12 cellular contexts compared by ENCODE assay signal in the genomic region with DNA sequence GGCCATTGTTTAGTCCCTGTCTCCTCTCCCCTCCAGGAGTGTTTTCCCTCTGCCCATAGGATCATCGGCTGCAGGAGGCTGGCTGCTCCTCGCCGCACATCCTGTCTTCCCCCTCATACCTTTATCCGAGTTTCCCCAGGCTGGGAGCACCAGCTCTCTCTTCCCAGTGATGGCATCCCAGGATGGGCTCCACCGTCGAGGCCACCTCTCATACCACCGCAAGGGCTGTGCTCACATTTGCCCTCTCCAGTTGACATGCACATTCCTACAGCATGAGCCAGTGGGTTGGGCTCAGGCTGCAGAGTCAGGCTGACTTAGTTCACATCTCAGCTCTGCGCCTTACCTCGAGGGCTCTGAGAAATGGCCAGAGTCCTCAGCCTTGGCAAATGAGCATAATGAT. TPM values are rescaled to one million over a fixed set of nuclear protein-coding genes. Genes with fewer than 3 reads are reported as not detected.
DNase-seq lines count a peak whose midpoint lies in the region; ATAC-seq, FAIRE-seq and TF ChIP-seq lines count a peak whose summit lies in the region.
"Had no signal": no experiment of that assay in that cellular context is flagged by ENCODE, and none has a peak within 500 bp of the region (broad histone marks: within the 10 kb centered on the region; RNA-seq: fewer than 3 reads in every experiment).

No MANE protein-coding gene starts in this region.

- TF ChIP-seq POLR2A in HepG2 (IDR thresholded peaks at IDR 0.05; ENCODE audit: insufficient read depth in 1 of 2, low read depth in 2 of 2, low read length in 2 of 2) (no peak), right lobe of liver (IDR thresholded peaks at IDR 0.05) (no peak)

- H3K27ac ChIP-seq in HepG2 (ENCODE audit: extremely low read length, insufficient read depth, low read length) = no peak overlapping the region
- H3K27ac ChIP-seq in right lobe of liver = no peak overlapping the region
- H3K27ac ChIP-seq in hepatocyte = no peak overlapping the region
- H3K27ac ChIP-seq: tibial artery had no signal

- H3K9me3 ChIP-seq in HepG2 (ENCODE audit: low read length) (no peaks in the 10 kb centered on the region), right lobe of liver (no peaks in the 10 kb centered on the region), hepatocyte (ENCODE audit: low read depth) (no peaks in the 10 kb centered on the region)
- H3K9me3 ChIP-seq: tibial artery had no signal

- H2AFZ ChIP-seq in HepG2 (ENCODE audit: low read length) (no peak overlapping the region), hepatocyte (no peak overlapping the region)

- BruUV-seq in HepG2 (replicated peaks; lab: Mats Ljungman, UMichigan) = no TSS peak

- intact Hi-C loops in HepG2 (cut with micrococcal nuclease; ENCODE audit: unreplicated experiment) (no loop called here), right lobe of liver (cut with DNase I) (loop anchor here in 1 of 2 donors (5.0 kb wide), 1 partner anchor 160 kb away; no protein-coding TSS in a partner anchor)

- H3K36me3 ChIP-seq in HepG2 (replicated peaks in 1 of 2; ENCODE audit: control insufficient read depth in 1 of 2, insufficient read depth in 2 of 2, low read length in 2 of 2) (no peaks in the 10 kb centered on the region; a peak in 3 of 5 replicates), right lobe of liver (peaks cover 0 to 2% (median 0%) of the 10 kb centered on the region in 4 donors), hepatocyte (replicated peaks; ENCODE audit: insufficient read depth, low read depth) (no peaks in the 10 kb centered on the region)
- H3K36me3 ChIP-seq: tibial artery had no signal

- 98% methylated on average over 9 of the region's 9 CpGs for WGBS in HepG2 (ENCODE audit: low lambda C conversion rate)
- 93% methylated on average over 3 of the region's 9 CpGs for WGBS in right lobe of liver (ENCODE audit: insufficient coverage, low coverage, low lambda C conversion rate, missing lambda C conversion rate)
- WGBS in hepatocyte (ENCODE audit: low lambda C conversion rate, missing lambda C conversion rate) = 64% methylated on average over 9 of the region's 9 CpGs

- in situ Hi-C loops in HepG2 (cut with HindIII; ENCODE audit: extremely low pct_ligation_motif_present, low pct_unique_long_range_greater_than_20kb) = loop anchor here (10.0 kb wide), 1 partner anchor 273 kb away; no protein-coding TSS in a partner anchor

- H3K79me2 ChIP-seq in HepG2 (ENCODE audit: insufficient read depth, low read length) (no peaks in the 10 kb centered on the region), hepatocyte (no peaks in the 10 kb centered on the region)

- CTCF ChIA-PET in HepG2 (lab: Yijun Ruan, JAX; ENCODE audit: low intra/inter-chr PET ratio, low total read pairs) = no interaction called here

- no peak for DNase-seq in HepG2 (ENCODE audit: low spot score)
- no peak for DNase-seq in right lobe of liver
- peak; percentile 37 for DNase-seq in T1000 (lab: John Stamatoyannopoulos, UW)
- DNase-seq in hepatocyte (ENCODE audit: low spot score) = peak; percentile 62
- no peak for DNase-seq in NCI-H524 (lab: John Stamatoyannopoulos, UW)
- no peak for DNase-seq in DMS114 treated with DMSO at 0.1 percent for 48 hours (lab: John Stamatoyannopoulos, UW; ENCODE audit: unreplicated experiment)
- DNase-seq: caudate nucleus; stimulated activated CD4-positive, alpha-beta T cell treated with anti-CD3 and anti-CD28 coated beads, Interleukin-15, amount 100 ng/mL, for 24 hours; tibial artery had no signal

- TF ChIP-seq CTCF in HepG2 (CRISPR knock-in tag; IDR thresholded peaks at IDR 0.05) (no peak), right lobe of liver (IDR thresholded peaks at IDR 0.05) (no peak), hepatocyte (IDR thresholded peaks at IDR 0.05; ENCODE audit: poor library complexity) (no peak)

- no peak overlapping the region for H3K9ac ChIP-seq in HepG2 (ENCODE audit: insufficient read depth, low read depth, low read length)

- H3K4me3 ChIP-seq in HepG2 (replicated peaks in 1 of 3; ENCODE audit: insufficient read depth in 1 of 3, low read depth in 2 of 3, low read length in 3 of 3) (no peak overlapping the region), right lobe of liver (no peak overlapping the region), hepatocyte (no peak overlapping the region)
- H3K4me3 ChIP-seq: tibial artery had no signal

- no peaks in the 10 kb centered on the region for H3K9me2 ChIP-seq in hepatocyte (replicated peaks; ENCODE audit: insufficient read depth)

- H4K20me1 ChIP-seq in HepG2 (ENCODE audit: insufficient read depth, low read length) (no peaks in the 10 kb centered on the region; the same call in 1 of the 2 replicates), hepatocyte (ENCODE audit: insufficient read depth, poor library complexity, severe bottlenecking) (no peaks in the 10 kb centered on the region)

- TF ChIP-seq EP300 in HepG2 (IDR thresholded peaks at IDR 0.05; ENCODE audit: low read depth in 2 of 2, low read length in 2 of 2) (no peak), HepG2 (CRISPR knock-in tag; IDR thresholded peaks at IDR 0.05; ENCODE audit: borderline replicate concordance) (no peak)

- TF ChIP-seq RAD21 in HepG2 (CRISPR knock-in tag; IDR thresholded peaks at IDR 0.05) = no peak

- FAIRE-seq in HepG2 (lab: Jason Lieb, UNC) = no peak

- H3K27me3 ChIP-seq in HepG2 (ENCODE audit: control insufficient read depth in 1 of 2, insufficient read depth in 2 of 2, low read length in 2 of 2) = no peaks in the 10 kb centered on the region
- no peaks in the 10 kb centered on the region for H3K27me3 ChIP-seq in right lobe of liver
- no peaks in the 10 kb centered on the region for H3K27me3 ChIP-seq in hepatocyte

- ATAC-seq in HepG2 (no peak), right lobe of liver (no peak), GM21723 (IDR thresholded peaks at IDR 0.05; ENCODE audit: unreplicated experiment) (no peak), HG03108 (IDR thresholded peaks at IDR 0.05; ENCODE audit: unreplicated experiment) (no peak)
- ATAC-seq: activated CD4-positive, CD25-positive, alpha-beta regulatory T cell treated with anti-CD3 and anti-CD28 coated beads, Interleukin-2, amount 50 U/mL, for 24 hours had no signal

- H3K4me2 ChIP-seq in HepG2 (ENCODE audit: low read depth, low read length) = no peak overlapping the region
- no peak overlapping the region for H3K4me2 ChIP-seq in hepatocyte

- POLR2A ChIA-PET in HepG2 (lab: Yijun Ruan, JAX) = no interaction called here

- H3K4me1 ChIP-seq in HepG2 (ENCODE audit: insufficient read depth, low read length) (peaks cover 30% of the 10 kb centered on the region), right lobe of liver (no peaks in the 10 kb centered on the region), hepatocyte (ENCODE audit: insufficient read depth) (peaks cover 6% of the 10 kb centered on the region)
- H3K4me1 ChIP-seq: tibial artery had no signal

RNA-seq across cellular contexts. Expression of a gene that starts 12.1 kb away (rescaled TPM):
- 5.1 and 12.4 TPM in 2 replicates for total RNA-seq in HepG2 (2016; rRNA removed; fragmentation: Illumina TruSeq; extraction: Trizol)
- total RNA-seq in HepG2 (2016; cell fraction: cytosol; rRNA removed; fragmentation: Illumina TruSeq; extraction: Trizol; ENCODE audit: low read depth) = 0.97 and 1.4 TPM in 2 replicates
- 4.2 and 12.6 TPM in 2 replicates for total RNA-seq in HepG2 (2016; cell fraction: insoluble cytoplasmic fraction; rRNA removed; fragmentation: Illumina TruSeq; extraction: Trizol)
- 0.62 and 1.8 TPM in 2 replicates for total RNA-seq in HepG2 (2016; cell fraction: membrane; rRNA removed; fragmentation: Illumina TruSeq; extraction: Trizol)
- total RNA-seq in HepG2 (2016; cell fraction: nucleus; rRNA removed; fragmentation: Illumina TruSeq; extraction: Trizol) = 12.0 and 12.7 TPM in 2 replicates
- 8.1 and 10.1 TPM in 2 replicates for polyA plus RNA-seq in HepG2 (2011; rRNA removed)
- 6.7 and 7.2 TPM in 2 replicates for polyA plus RNA-seq in HepG2 (2011; cell fraction: cytosol; rRNA removed)
- 18.6 and 25.4 TPM in 2 replicates for polyA plus RNA-seq in HepG2 (2011; cell fraction: nucleus; rRNA removed)
- 8.5 and 11.3 TPM in 2 replicates for polyA plus RNA-seq in HepG2 (2012)
- polyA plus RNA-seq in HepG2 (2016; cell fraction: cytosol; fragmentation: Illumina TruSeq; extraction: Trizol; ENCODE audit: low read depth) = 0.33 and 0.90 TPM in 2 replicates
- polyA plus RNA-seq in HepG2 (2016; cell fraction: insoluble cytoplasmic fraction; fragmentation: Illumina TruSeq; extraction: Trizol; ENCODE audit: low read depth) = 3.2 and 3.3 TPM in 2 replicates
- polyA plus RNA-seq in HepG2 (2016; cell fraction: membrane; fragmentation: Illumina TruSeq; extraction: Trizol; ENCODE audit: low read depth) = 0.48 and 0.57 TPM in 2 replicates
- 11.3 and 14.6 TPM in 2 replicates for polyA plus RNA-seq in HepG2 (2016; cell fraction: nucleus; fragmentation: Illumina TruSeq; extraction: Trizol; ENCODE audit: insufficient read depth, low read depth)
- 1.0 and 9.3 TPM in 2 replicates for polyA minus RNA-seq in HepG2 (2011; rRNA and poly(A)+ RNA removed; ENCODE audit: low replicate concordance)
- polyA minus RNA-seq in HepG2 (2011; cell fraction: cytosol; rRNA and poly(A)+ RNA removed) = 6.2 and 7.9 TPM in 2 replicates
- 9.5 and 15.7 TPM in 2 replicates for polyA minus RNA-seq in HepG2 (2011; cell fraction: nucleus; rRNA and poly(A)+ RNA removed)
- total RNA-seq in right lobe of liver = 10 to 100 TPM in 3 of 6 experiments, 1 to 10 TPM in 1, under 1 TPM in 2; 0.24 to 44.5 (median 20.1) TPM
- 27.7 and 27.9 TPM in 2 replicates for total RNA-seq in hepatocyte
- 19.5 and 23.6 TPM in 2 replicates for polyA plus RNA-seq in hepatocyte

RNA-seq across cellular contexts. Expression of a gene that starts 46.0 kb away (rescaled TPM):
- total RNA-seq in HepG2 (2016; rRNA removed; fragmentation: Illumina TruSeq; extraction: Trizol) (0.21 and 0.29 TPM in 2 replicates), right lobe of liver (10 to 100 TPM in 2 of 6 experiments, 1 to 10 TPM in 4; 4.2 to 28.0 (median 7.2) TPM), hepatocyte (24.3 and 31.1 TPM in 2 replicates)
- total RNA-seq in HepG2 (2016; cell fraction: cytosol; rRNA removed; fragmentation: Illumina TruSeq; extraction: Trizol; ENCODE audit: low read depth) = not detected in 2 replicates
- 0.13 and 0.32 TPM in 2 replicates for total RNA-seq in HepG2 (2016; cell fraction: insoluble cytoplasmic fraction; rRNA removed; fragmentation: Illumina TruSeq; extraction: Trizol)
- total RNA-seq in HepG2 (2016; cell fraction: membrane; rRNA removed; fragmentation: Illumina TruSeq; extraction: Trizol) = 0.09 and 0.14 TPM in 2 replicates
- 0.19 and 0.25 TPM in 2 replicates for total RNA-seq in HepG2 (2016; cell fraction: nucleus; rRNA removed; fragmentation: Illumina TruSeq; extraction: Trizol)
- polyA plus RNA-seq in HepG2 (2011; rRNA removed) (1.3 and 1.5 TPM in 2 replicates), hepatocyte (42.5 and 55.4 TPM in 2 replicates)
- polyA plus RNA-seq in HepG2 (2011; cell fraction: cytosol; rRNA removed) = 1.3 and 1.5 TPM in 2 replicates
- polyA plus RNA-seq in HepG2 (2011; cell fraction: nucleus; rRNA removed) = 1.1 TPM in 2 replicates
- polyA plus RNA-seq in HepG2 (2012) = 1.6 and 4.1 TPM in 2 replicates
- 0.05 and 0.09 TPM in 2 replicates for polyA plus RNA-seq in HepG2 (2016; cell fraction: cytosol; fragmentation: Illumina TruSeq; extraction: Trizol; ENCODE audit: low read depth)
- 0.26 and 0.28 TPM in 2 replicates for polyA plus RNA-seq in HepG2 (2016; cell fraction: insoluble cytoplasmic fraction; fragmentation: Illumina TruSeq; extraction: Trizol; ENCODE audit: low read depth)
- 0.09 TPM in 1 of 2 replicates, not detected in the other for polyA plus RNA-seq in HepG2 (2016; cell fraction: membrane; fragmentation: Illumina TruSeq; extraction: Trizol; ENCODE audit: low read depth)
- 0.16 and 0.31 TPM in 2 replicates for polyA plus RNA-seq in HepG2 (2016; cell fraction: nucleus; fragmentation: Illumina TruSeq; extraction: Trizol; ENCODE audit: insufficient read depth, low read depth)
- 3.6 and 8.9 TPM in 2 replicates for polyA minus RNA-seq in HepG2 (2011; rRNA and poly(A)+ RNA removed; ENCODE audit: low replicate concordance)
- 1.5 and 2.0 TPM in 2 replicates for polyA minus RNA-seq in HepG2 (2011; cell fraction: cytosol; rRNA and poly(A)+ RNA removed)
- 0.75 and 1.3 TPM in 2 replicates for polyA minus RNA-seq in HepG2 (2011; cell fraction: nucleus; rRNA and poly(A)+ RNA removed)

RNA-seq across cellular contexts. Expression of a gene that starts 52.2 kb away (rescaled TPM):
- total RNA-seq in HepG2 (2016; rRNA removed; fragmentation: Illumina TruSeq; extraction: Trizol) (45.7 and 57.0 TPM in 2 replicates), right lobe of liver (10 to 100 TPM; 18.4 to 28.5 (median 22.6) TPM), hepatocyte (25.2 and 27.6 TPM in 2 replicates)
- 16.3 and 16.4 TPM in 2 replicates for total RNA-seq in HepG2 (2016; cell fraction: cytosol; rRNA removed; fragmentation: Illumina TruSeq; extraction: Trizol; ENCODE audit: low read depth)
- total RNA-seq in HepG2 (2016; cell fraction: insoluble cytoplasmic fraction; rRNA removed; fragmentation: Illumina TruSeq; extraction: Trizol) = 48.3 and 53.5 TPM in 2 replicates
- total RNA-seq in HepG2 (2016; cell fraction: membrane; rRNA removed; fragmentation: Illumina TruSeq; extraction: Trizol) = 23.2 and 25.0 TPM in 2 replicates
- total RNA-seq in HepG2 (2016; cell fraction: nucleus; rRNA removed; fragmentation: Illumina TruSeq; extraction: Trizol) = 31.1 and 39.6 TPM in 2 replicates
- polyA plus RNA-seq in HepG2 (2011; rRNA removed) (21.7 and 28.8 TPM in 2 replicates), hepatocyte (25.9 and 27.9 TPM in 2 replicates)
- polyA plus RNA-seq in HepG2 (2011; cell fraction: cytosol; rRNA removed) = 15.2 and 21.5 TPM in 2 replicates
- 29.2 and 34.2 TPM in 2 replicates for polyA plus RNA-seq in HepG2 (2011; cell fraction: nucleus; rRNA removed)
- polyA plus RNA-seq in HepG2 (2012) = 19.4 and 21.4 TPM in 2 replicates
- 7.7 and 8.3 TPM in 2 replicates for polyA plus RNA-seq in HepG2 (2016; cell fraction: cytosol; fragmentation: Illumina TruSeq; extraction: Trizol; ENCODE audit: low read depth)
- 49.1 and 52.2 TPM in 2 replicates for polyA plus RNA-seq in HepG2 (2016; cell fraction: insoluble cytoplasmic fraction; fragmentation: Illumina TruSeq; extraction: Trizol; ENCODE audit: low read depth)
- 16.3 and 17.1 TPM in 2 replicates for polyA plus RNA-seq in HepG2 (2016; cell fraction: membrane; fragmentation: Illumina TruSeq; extraction: Trizol; ENCODE audit: low read depth)
- polyA plus RNA-seq in HepG2 (2016; cell fraction: nucleus; fragmentation: Illumina TruSeq; extraction: Trizol; ENCODE audit: insufficient read depth, low read depth) = 57.9 and 62.9 TPM in 2 replicates
- 17.5 and 39.2 TPM in 2 replicates for polyA minus RNA-seq in HepG2 (2011; rRNA and poly(A)+ RNA removed; ENCODE audit: low replicate concordance)
- polyA minus RNA-seq in HepG2 (2011; cell fraction: cytosol; rRNA and poly(A)+ RNA removed) = 30.0 and 39.7 TPM in 2 replicates
- 34.5 and 55.4 TPM in 2 replicates for polyA minus RNA-seq in HepG2 (2011; cell fraction: nucleus; rRNA and poly(A)+ RNA removed)

Comparison
In these comparisons a context has a peak if more than half of its experiments do, and no peak if none do; other contexts are left out.
1. DNase-seq: peak in T1000 (single experiment) and hepatocyte (single experiment); none in HepG2 (single experiment), right lobe of liver (0 of 3), NCI-H524 (0 of 2) and DMS114 treated with DMSO at 0.1 percent for 48 hours (single experiment).